In the genomic region with DNA sequence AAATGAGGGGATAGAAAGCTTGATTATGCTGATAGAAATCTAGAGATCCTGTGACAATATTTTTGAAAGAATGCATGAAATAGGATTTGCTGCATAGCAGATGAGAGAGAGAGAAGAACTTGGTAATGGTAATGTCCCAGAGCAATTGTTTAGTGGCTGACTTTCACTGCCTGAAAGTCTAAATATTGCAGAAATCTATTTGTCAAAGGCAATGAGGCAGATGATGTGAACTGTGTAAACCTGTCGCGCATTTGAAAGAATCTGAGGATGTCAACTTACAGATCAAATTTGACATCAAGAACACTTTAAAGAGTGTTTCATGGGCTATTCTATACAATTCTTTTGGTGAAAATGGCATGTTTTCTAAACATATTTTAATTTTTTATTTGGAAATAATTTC, we compare ENCODE assay signal across 38 cellular contexts.
"Had no signal": no experiment of that assay in that cellular context is flagged by ENCODE, and none has a peak within 500 bp of the region (broad histone marks: within the 10 kb centered on the region; RNA-seq: fewer than 3 reads in every experiment).

No MANE protein-coding gene starts in this region.

- H3K27ac ChIP-seq: adrenal gland, ascending aorta, body of pancreas, brain microvascular endothelial cell, breast epithelium, cardiac muscle cell had no signal

- H3K36me3 ChIP-seq: adrenal gland, ascending aorta, brain microvascular endothelial cell, breast epithelium, cardiac muscle cell had no signal

- H3K36me3 Mint-ChIP-seq: activated naive CD4-positive, alpha-beta T cell treated with anti-CD3 and anti-CD28 coated beads, Interleukin-2, amount 10 ng/mL, durations not matched to agents 7 days and 5 days; activated naive CD4-positive, alpha-beta T cell treated with anti-CD3 and anti-CD28 coated beads, Interleukin-2, amount 50 U/mL, for 24 hours; activated naive CD4-positive, alpha-beta T cell treated with anti-CD3 and anti-CD28 coated beads, Interleukin-2, amount 50 U/mL, for 72 hours; activated naive CD8-positive, alpha-beta T cell; activated naive CD8-positive, alpha-beta T cell treated with anti-CD3 and anti-CD28 coated beads for 36 hours; activated naive CD8-positive, alpha-beta T cell treated with anti-CD3 and anti-CD28 coated beads, Interleukin-2, amount 10 ng/mL, durations not matched to agents 7 days and 5 days had no signal

- H3K27me3 ChIP-seq: adrenal gland, ascending aorta, body of pancreas, brain microvascular endothelial cell, breast epithelium, cardiac muscle cell had no signal

- H3K4me1 Mint-ChIP-seq: activated naive CD4-positive, alpha-beta T cell treated with anti-CD3 and anti-CD28 coated beads, Interleukin-2, amount 10 ng/mL, durations not matched to agents 7 days and 5 days; activated naive CD4-positive, alpha-beta T cell treated with anti-CD3 and anti-CD28 coated beads, Interleukin-2, amount 50 U/mL, for 24 hours; activated naive CD8-positive, alpha-beta T cell treated with anti-CD3 and anti-CD28 coated beads for 36 hours; activated naive CD8-positive, alpha-beta T cell treated with anti-CD3 and anti-CD28 coated beads, Interleukin-2, amount 10 ng/mL, durations not matched to agents 7 days and 5 days; activated naive CD8-positive, alpha-beta T cell treated with anti-CD3 and anti-CD28 coated beads, Interleukin-2, amount 50 U/mL, for 24 hours; activated T-helper 17 cell treated with anti-CD3 and anti-CD28 coated beads, Interleukin-2, amount 50 U/mL, for 72 hours; central memory CD8-positive, alpha-beta T cell had no signal

- H3K4me3 Mint-ChIP-seq: activated naive CD4-positive, alpha-beta T cell treated with anti-CD3 and anti-CD28 coated beads for 36 hours; activated naive CD4-positive, alpha-beta T cell treated with anti-CD3 and anti-CD28 coated beads, Interleukin-2, amount 10 ng/mL, durations not matched to agents 7 days and 5 days; activated naive CD4-positive, alpha-beta T cell treated with anti-CD3 and anti-CD28 coated beads, Interleukin-2, amount 50 U/mL, for 24 hours; activated naive CD8-positive, alpha-beta T cell; activated naive CD8-positive, alpha-beta T cell treated with anti-CD3 and anti-CD28 coated beads for 36 hours; activated naive CD8-positive, alpha-beta T cell treated with anti-CD3 and anti-CD28 coated beads, Interleukin-2, amount 10 ng/mL, durations not matched to agents 7 days and 5 days; activated naive CD8-positive, alpha-beta T cell treated with anti-CD3 and anti-CD28 coated beads, Interleukin-2, amount 50 U/mL, for 24 hours; activated T-cell treated with anti-CD3 and anti-CD28 coated beads, Interleukin-2, amount 50 U/mL, for 24 hours; activated T-cell treated with anti-CD3 and anti-CD28 coated beads, Interleukin-2, amount 50 U/mL, for 4 hours; activated T-cell treated with anti-CD3 and anti-CD28 coated beads, Interleukin-2, amount 50 U/mL, for 72 hours; activated T-helper 1 cell treated with anti-CD3 and anti-CD28 coated beads, Interleukin-12 subunit alpha, Interleukin-12 subunit beta, Interleukin-2, Interleukin-4 antibody, amounts not matched to agents 30 ng/mL and 10 ng/mL and 1 ng/mL, durations not matched to agents 14 hours and 24 hours and 36 hours; activated T-helper 17 cell treated with anti-CD3 and anti-CD28 coated beads, Interleukin-2, amount 50 U/mL, for 72 hours; brain; central memory CD8-positive, alpha-beta T cell had no signal

- H3K4me3 ChIP-seq: adrenal gland, ascending aorta, body of pancreas, breast epithelium, cardiac muscle cell had no signal

- H3K9me3 ChIP-seq: adrenal gland, ascending aorta, body of pancreas, breast epithelium had no signal

- H3K27ac Mint-ChIP-seq: activated naive CD4-positive, alpha-beta T cell treated with anti-CD3 and anti-CD28 coated beads for 36 hours; activated naive CD4-positive, alpha-beta T cell treated with anti-CD3 and anti-CD28 coated beads, Interleukin-2, amount 10 ng/mL, durations not matched to agents 7 days and 5 days; activated naive CD4-positive, alpha-beta T cell treated with anti-CD3 and anti-CD28 coated beads, Interleukin-2, amount 50 U/mL, for 24 hours; activated naive CD4-positive, alpha-beta T cell treated with anti-CD3 and anti-CD28 coated beads, Interleukin-2, amount 50 U/mL, for 72 hours; activated naive CD8-positive, alpha-beta T cell; activated naive CD8-positive, alpha-beta T cell treated with anti-CD3 and anti-CD28 coated beads for 36 hours; activated naive CD8-positive, alpha-beta T cell treated with anti-CD3 and anti-CD28 coated beads, Interleukin-2, amount 10 ng/mL, durations not matched to agents 7 days and 5 days; activated naive CD8-positive, alpha-beta T cell treated with anti-CD3 and anti-CD28 coated beads, Interleukin-2, amount 50 U/mL, for 24 hours; activated T-cell treated with anti-CD3 and anti-CD28 coated beads, Interleukin-2, amount 50 U/mL, for 24 hours; activated T-helper 1 cell treated with anti-CD3 and anti-CD28 coated beads, Interleukin-12 subunit alpha, Interleukin-12 subunit beta, Interleukin-2, Interleukin-4 antibody, amounts not matched to agents 30 ng/mL and 10 ng/mL and 1 ng/mL, durations not matched to agents 14 hours and 24 hours and 36 hours; activated T-helper 17 cell treated with anti-CD3 and anti-CD28 coated beads, Interleukin-2, amount 50 U/mL, for 72 hours; activated T-helper 2 cell treated with anti-CD3 and anti-CD28 coated beads, Interferon-gamma antibody, Interleukin-2, Interleukin-4, amounts not matched to agents 10 μg/mL and 5 μg/mL and 100 μg/mL, durations not matched to agents 14 hours and 24 hours and 36 hours; brain had no signal

- ATAC-seq: activated naive CD4-positive, alpha-beta T cell treated with anti-CD3 and anti-CD28 coated beads, Interleukin-2, amount 50 U/mL, for 72 hours; activated naive CD8-positive, alpha-beta T cell treated with anti-CD3 and anti-CD28 coated beads, Interleukin-2, amount 50 U/mL, for 24 hours; activated T-cell treated with anti-CD3 and anti-CD28 coated beads, Interleukin-2, amount 50 U/mL, for 4 hours; activated T-cell treated with anti-CD3 and anti-CD28 coated beads, Interleukin-2, amount 50 U/mL, for 72 hours; activated T-helper 17 cell treated with anti-CD3 and anti-CD28 coated beads, Interleukin-2, amount 50 U/mL, for 72 hours; body of pancreas had no signal

- H3K9me3 Mint-ChIP-seq: activated naive CD4-positive, alpha-beta T cell treated with anti-CD3 and anti-CD28 coated beads for 36 hours; activated naive CD4-positive, alpha-beta T cell treated with anti-CD3 and anti-CD28 coated beads, Interleukin-2, amount 10 ng/mL, durations not matched to agents 7 days and 5 days; activated naive CD4-positive, alpha-beta T cell treated with anti-CD3 and anti-CD28 coated beads, Interleukin-2, amount 50 U/mL, for 24 hours; activated naive CD8-positive, alpha-beta T cell treated with anti-CD3 and anti-CD28 coated beads for 36 hours; activated naive CD8-positive, alpha-beta T cell treated with anti-CD3 and anti-CD28 coated beads, Interleukin-2, amount 10 ng/mL, durations not matched to agents 7 days and 5 days; activated T-cell treated with anti-CD3 and anti-CD28 coated beads, Interleukin-2, amount 50 U/mL, for 24 hours; activated T-helper 1 cell treated with anti-CD3 and anti-CD28 coated beads, Interleukin-12 subunit alpha, Interleukin-12 subunit beta, Interleukin-2, Interleukin-4 antibody, amounts not matched to agents 30 ng/mL and 10 ng/mL and 1 ng/mL, durations not matched to agents 14 hours and 24 hours and 36 hours; activated T-helper 2 cell treated with anti-CD3 and anti-CD28 coated beads, Interferon-gamma antibody, Interleukin-2, Interleukin-4, amounts not matched to agents 10 μg/mL and 5 μg/mL and 100 μg/mL, durations not matched to agents 14 hours and 24 hours and 36 hours had no signal

- DNase-seq: activated effector memory CD4-positive, alpha-beta T cell treated with anti-CD3 and anti-CD28 coated beads, Interleukin-2, amount 50 U/mL, for 16 hours; activated effector memory CD4-positive, alpha-beta T cell treated with Interleukin-2 at 50 U/mL for 16 hours; activated gamma-delta T cell; activated gamma-delta T cell treated with Interleukin-2 at 50 U/mL for 16 hours; activated naive CD4-positive, alpha-beta T cell; activated naive CD4-positive, alpha-beta T cell treated with anti-CD3 and anti-CD28 coated beads for 36 hours; activated naive CD4-positive, alpha-beta T cell treated with anti-CD3 and anti-CD28 coated beads, Interleukin-2, amount 10 ng/mL, durations not matched to agents 7 days and 5 days; activated naive CD4-positive, alpha-beta T cell treated with anti-CD3 and anti-CD28 coated beads, Interleukin-2, amount 50 U/mL, for 16 hours; activated naive CD4-positive, alpha-beta T cell treated with Interleukin-2 at 50 U/mL for 16 hours; activated naive CD8-positive, alpha-beta T cell treated with anti-CD3 and anti-CD28 coated beads for 36 hours; activated naive CD8-positive, alpha-beta T cell treated with anti-CD3 and anti-CD28 coated beads, Interleukin-2, amount 10 ng/mL, durations not matched to agents 7 days and 5 days; activated naive CD8-positive, alpha-beta T cell treated with anti-CD3 and anti-CD28 coated beads, Interleukin-2, amount 50 U/mL, for 24 hours; activated T-cell treated with anti-CD3 and anti-CD28 coated beads, Interleukin-2, amount 50 U/mL, for 1 hour; activated T-cell treated with anti-CD3 and anti-CD28 coated beads, Interleukin-2, amount 50 U/mL, for 24 hours; activated T-cell treated with anti-CD3 and anti-CD28 coated beads, Interleukin-2, amount 50 U/mL, for 4 hours; activated T-cell treated with anti-CD3 and anti-CD28 coated beads, Interleukin-2, amount 50 U/mL, for 48 hours; activated T-cell treated with anti-CD3 and anti-CD28 coated beads, Interleukin-2, amount 50 U/mL, for 72 hours; adrenal gland; amniotic stem cell; amygdala; anterior cingulate cortex; aorta; body of pancreas; brain microvascular endothelial cell; caudate nucleus; central memory CD4-positive, alpha-beta T cell; cerebellar nuclear complex had no signal

- H3K27me3 Mint-ChIP-seq: activated naive CD4-positive, alpha-beta T cell treated with anti-CD3 and anti-CD28 coated beads, Interleukin-2, amount 10 ng/mL, durations not matched to agents 7 days and 5 days; activated naive CD4-positive, alpha-beta T cell treated with anti-CD3 and anti-CD28 coated beads, Interleukin-2, amount 50 U/mL, for 24 hours; activated naive CD8-positive, alpha-beta T cell; activated naive CD8-positive, alpha-beta T cell treated with anti-CD3 and anti-CD28 coated beads for 36 hours; activated naive CD8-positive, alpha-beta T cell treated with anti-CD3 and anti-CD28 coated beads, Interleukin-2, amount 10 ng/mL, durations not matched to agents 7 days and 5 days; activated naive CD8-positive, alpha-beta T cell treated with anti-CD3 and anti-CD28 coated beads, Interleukin-2, amount 50 U/mL, for 24 hours; activated T-cell treated with anti-CD3 and anti-CD28 coated beads, Interleukin-2, amount 50 U/mL, for 24 hours; activated T-helper 17 cell treated with anti-CD3 and anti-CD28 coated beads, Interleukin-2, amount 50 U/mL, for 72 hours; brain; central memory CD8-positive, alpha-beta T cell had no signal
